ENCODE assay signal across 8 cellular contexts in the genomic region with DNA sequence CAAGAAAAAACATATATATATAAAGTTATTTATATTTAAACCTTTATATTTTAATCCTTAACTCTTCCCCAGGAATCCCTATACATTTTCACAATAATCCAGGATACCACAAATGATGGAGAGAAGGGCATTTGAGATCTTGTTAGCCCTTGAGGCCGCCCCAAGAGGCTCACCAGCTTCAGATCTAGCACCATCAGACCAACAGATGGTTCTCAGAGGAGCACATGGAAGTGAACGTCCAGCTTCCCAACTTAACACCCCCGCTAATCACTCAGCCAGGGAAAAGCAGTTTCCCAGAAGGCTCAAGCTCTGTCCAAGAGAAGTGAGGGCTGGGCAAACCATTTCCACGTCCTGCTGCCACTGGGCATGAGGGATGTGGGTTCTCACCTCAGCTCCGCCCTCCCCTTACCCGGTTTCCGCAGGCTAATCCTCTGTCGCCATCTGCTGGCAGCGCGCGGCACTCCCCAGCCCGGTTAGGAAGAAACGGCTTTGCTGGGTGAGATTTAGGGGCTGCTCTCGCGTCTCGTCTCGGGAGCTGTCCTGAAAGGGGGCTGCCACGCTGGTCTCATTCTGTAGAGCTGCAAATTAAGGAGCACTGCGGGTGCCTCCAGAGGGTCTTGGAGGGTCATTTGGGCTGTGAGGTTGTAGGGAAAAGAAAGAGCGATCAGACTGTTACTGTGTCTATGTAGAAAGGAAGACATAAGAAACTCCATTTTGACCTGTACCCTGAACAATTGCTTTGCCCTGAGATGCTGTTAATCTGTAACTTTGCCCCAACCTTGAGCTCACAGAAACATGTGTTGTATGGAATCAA. TPM values are rescaled to one million over a fixed set of nuclear protein-coding genes. Genes with fewer than 3 reads are reported as not detected.
A peak's percentile ranks its signal among the peaks of the same experiment; 100 is the strongest.
DNase-seq lines count a peak whose midpoint lies in the region; ATAC-seq and TF ChIP-seq lines count a peak whose summit lies in the region.

No MANE protein-coding gene starts in this region.

- H3K4me3 Mint-ChIP-seq in osteocyte (ENCODE audit: unreplicated experiment), result peak overlapping the region; percentile 73

- H3K27me3 Mint-ChIP-seq in osteocyte (ENCODE audit: unreplicated experiment), result no peaks in the 10 kb centered on the region

- H3K27ac ChIP-seq in KMS-11 (no peak overlapping the region), gastroesophageal sphincter (no peak overlapping the region), testis (peak overlapping the region; percentile 4 to 58)

- H3K9ac ChIP-seq in KMS-11, result no peak overlapping the region

- ATAC-seq in GM21786 (IDR thresholded peaks at IDR 0.05; ENCODE audit: unreplicated experiment), result peak; percentile 96
- peak; percentile 93 for ATAC-seq in gastroesophageal sphincter

- no peak for TF ChIP-seq POLR2A in gastroesophageal sphincter (IDR thresholded peaks at IDR 0.05)
- no peak for TF ChIP-seq POLR2A in testis (IDR thresholded peaks at IDR 0.05)

- H3K4me1 ChIP-seq in KMS-11 (ENCODE audit: low read depth, poor library complexity, severe bottlenecking) (peaks cover 9% of the 10 kb centered on the region), gastroesophageal sphincter (peaks cover 0 to 9% (median 0%) of the 10 kb centered on the region in 3 donors), testis (no peaks in the 10 kb centered on the region)

- TF ChIP-seq EP300 in gastroesophageal sphincter (IDR thresholded peaks at IDR 0.05), result no peak

- H3K9me3 ChIP-seq in gastroesophageal sphincter (no peaks in the 10 kb centered on the region), testis (no peaks in the 10 kb centered on the region)

- DNase-seq in Daoy (ENCODE audit: low read depth), result peak; percentile 81
- peak; percentile 50 for DNase-seq in SIG-M5 treated with dmso at 0.1 percent for 504 hours (lab: John Stamatoyannopoulos, UW; ENCODE audit: unreplicated experiment)
- peak; percentile 95 for DNase-seq in activated effector memory CD4-positive, alpha-beta T cell treated with anti-CD3 and anti-CD28 coated beads, Interleukin-2, amount 50 U/mL, for 16 hours
- DNase-seq in osteocyte (ENCODE audit: extremely low spot score, unreplicated experiment), result peak; percentile 94
- peak; percentile 92 for DNase-seq in testis

- peaks cover 24% of the 10 kb centered on the region for H3K36me3 Mint-ChIP-seq in osteocyte (ENCODE audit: unreplicated experiment)

- peak; percentile 95 for TF ChIP-seq CTCF in KMS-11 (conservative IDR thresholded peaks at IDR 0.05; ENCODE audit: low read depth, low read length)
- peak; percentile 80 to 99 (median 84) for TF ChIP-seq CTCF in gastroesophageal sphincter (IDR thresholded peaks at IDR 0.05)
- TF ChIP-seq CTCF in osteocyte (IDR thresholded peaks at IDR 0.05), result no peak
- peak; percentile 72 to 94 (median 87) for TF ChIP-seq CTCF in testis (IDR thresholded peaks at IDR 0.05)

- H3K4me2 ChIP-seq in KMS-11, result peak overlapping the region; percentile 37; the same call in 1 of the 2 replicates

- 16 to 55% methylated on average over 4 to 11 of the region's 20 CpGs for WGBS in gastroesophageal sphincter (ENCODE audit: low coverage in 1 of 2), 2 donors
- 10 to 15% methylated on average over 17 to 20 of the region's 20 CpGs for WGBS in testis, 2 donors

- H3K36me3 ChIP-seq in KMS-11 (ENCODE audit: insufficient read depth), result no peaks in the 10 kb centered on the region
- peaks cover 0 to 59% of the 10 kb centered on the region in 2 donors for H3K36me3 ChIP-seq in gastroesophageal sphincter
- H3K36me3 ChIP-seq in testis (ENCODE audit: low read depth, missing control alignments), result no peaks in the 10 kb centered on the region

- no peaks in the 10 kb centered on the region for H3K9me3 Mint-ChIP-seq in osteocyte (ENCODE audit: unreplicated experiment)

- no peaks in the 10 kb centered on the region for H3K79me2 ChIP-seq in KMS-11 (ENCODE audit: insufficient read depth, low read depth)

- H4K20me1 ChIP-seq in KMS-11 (ENCODE audit: insufficient read depth), result no peaks in the 10 kb centered on the region

- peak overlapping the region; percentile 56 for H3K27ac Mint-ChIP-seq in osteocyte (ENCODE audit: unreplicated experiment)

- intact Hi-C loops in testis (cut with DNase I; ENCODE audit: low total_unique reads), result no loop called here

- H3K4me1 Mint-ChIP-seq in osteocyte (ENCODE audit: unreplicated experiment), result peaks cover 3% of the 10 kb centered on the region

- H3K27me3 ChIP-seq in KMS-11 (ENCODE audit: insufficient read depth, low read depth) (no peaks in the 10 kb centered on the region), gastroesophageal sphincter (no peaks in the 10 kb centered on the region), testis (no peaks in the 10 kb centered on the region)

- peak overlapping the region; percentile 60; the same call in 1 of the 2 replicates for H2AFZ ChIP-seq in KMS-11 (ENCODE audit: low read depth)

- H3K4me3 ChIP-seq in KMS-11 (IDR thresholded peaks at IDR 0.05; ENCODE audit: insufficient read depth, low read depth, low read length) (no peak overlapping the region), gastroesophageal sphincter (no peak overlapping the region), testis (peak overlapping the region in 1 of 2 donors; percentile 30)

RNA-seq across cellular contexts. Expression of gene FAM111A, which starts 6.8 kb away (rescaled TPM):
- 62.6 and 66.0 TPM in 2 replicates for total RNA-seq in Daoy (2014; rRNA removed; shearing (Covaris generic))
- total RNA-seq in gastroesophageal sphincter (10 to 100 TPM; 12.8 to 49.2 (median 22.7) TPM), osteocyte (43.0 and 48.5 TPM in 2 replicates), testis (10 to 100 TPM; 41.5 to 43.4 TPM)
- polyA plus RNA-seq in testis (ENCODE audit: insufficient read depth, low read depth, low replicate concordance), result 12.3 TPM

RNA-seq across cellular contexts. Expression of gene FAM111B, which starts 28.8 kb away (rescaled TPM):
- total RNA-seq in Daoy (2014; rRNA removed; shearing (Covaris generic)), result 24.1 and 32.3 TPM in 2 replicates
- total RNA-seq in gastroesophageal sphincter (1 to 10 TPM in 1 of 4 donors, under 1 TPM in 1, not detected in 2; 0.13 to 1.4 TPM), osteocyte (2.7 and 2.8 TPM in 2 replicates), testis (under 1 TPM; 0.24 to 0.81 TPM)
- polyA plus RNA-seq in testis (ENCODE audit: insufficient read depth, low read depth, low replicate concordance), result not detected

RNA-seq across cellular contexts. Expression of gene DTX4, which starts 36.1 kb away (rescaled TPM):
- total RNA-seq in Daoy (2014; rRNA removed; shearing (Covaris generic)), result not detected in 2 replicates
- 1 to 10 TPM; 2.0 to 6.8 (median 6.2) TPM for total RNA-seq in gastroesophageal sphincter
- 1.2 and 2.7 TPM in 2 replicates for total RNA-seq in osteocyte
- 10 to 100 TPM in 1 of 2 donors, 1 to 10 TPM in 1; 4.5 to 10.2 TPM for total RNA-seq in testis
- 6.1 TPM for polyA plus RNA-seq in testis (ENCODE audit: insufficient read depth, low read depth, low replicate concordance)

RNA-seq across cellular contexts. Expression of gene GLYATL1B, which starts 49.7 kb away (rescaled TPM):
- not detected in 2 replicates for total RNA-seq in Daoy (2014; rRNA removed; shearing (Covaris generic))
- not detected for total RNA-seq in gastroesophageal sphincter
- not detected in 2 replicates for total RNA-seq in osteocyte
- not detected for total RNA-seq in testis
- not detected for polyA plus RNA-seq in testis (ENCODE audit: insufficient read depth, low read depth, low replicate concordance)

Comparison
In these comparisons a context has a peak if more than half of its experiments do, and no peak if none do; other contexts are left out.
1. H3K27ac ChIP-seq: peak in testis (2 of 2); none in KMS-11 (single experiment) and gastroesophageal sphincter (0 of 4).
2. Peak in every context shown above with its lines, with median percentiles within 50 percentile points of each other: DNase-seq.